35 cellular contexts compared by ENCODE assay signal in the genomic region with DNA sequence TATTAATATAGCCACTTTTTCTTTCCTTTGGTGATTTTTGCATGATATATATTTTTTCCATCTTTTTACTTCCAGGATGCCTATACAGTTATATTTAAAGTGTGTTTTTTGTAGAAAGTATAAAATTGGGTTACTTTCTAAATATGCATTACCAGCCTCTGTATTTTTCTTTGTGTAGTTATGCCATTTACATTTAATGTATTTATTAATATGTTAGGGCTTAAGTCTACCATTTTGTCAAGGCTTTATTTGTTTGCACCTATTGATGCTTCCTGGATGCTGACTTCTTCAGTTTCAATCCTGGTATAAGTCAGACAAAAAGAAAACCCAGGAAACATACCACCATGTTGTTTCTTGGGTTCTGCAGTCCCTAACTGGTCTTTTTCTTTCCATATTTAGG.
"Had no signal": no experiment of that assay in that cellular context is flagged by ENCODE, and none has a peak within 500 bp of the region (broad histone marks: within the 10 kb centered on the region; RNA-seq: fewer than 3 reads in every experiment).

No MANE protein-coding gene starts in this region.

- H3K4me3 ChIP-seq: MG63 had no signal

- H3K27me3 ChIP-seq: MG63 had no signal

- H3K36me3 ChIP-seq: MG63 had no signal

- DNase-seq: Karpas-422, Kasumi-1, MG63, MM.1S, MV-4-11, NCI-H1048, NCI-H1092, NCI-H1092 treated with DMSO at 0.1 percent for 48 hours, NCI-H1105, NCI-H1105 treated with DMSO at 0.1 percent for 48 hours, NCI-H1417, NCI-H1417 treated with DMSO at 0.1 percent for 48 hours, NCI-H1436, NCI-H1436 treated with DMSO at 0.1 percent for 48 hours, NCI-H146, NCI-H1694, NCI-H1694 treated with DMSO at 0.1 percent for 48 hours, NCI-H187, NCI-H187 treated with DMSO at 0.1 percent for 48 hours, NCI-H1930, NCI-H2029, NCI-H2029 treated with DMSO at 0.1 percent for 48 hours, NCI-H2081, NCI-H2081 treated with DMSO at 0.1 percent for 48 hours, NCI-H2107, NCI-H2171, NCI-H2171 treated with DMSO at 0.1 percent for 48 hours, NCI-H2227 treated with DMSO at 0.1 percent for 48 hours, NCI-H226, NCI-H345, NCI-H446, NCI-H446 treated with DMSO at 0.1 percent for 48 hours, NCI-H510A, NCI-H510A treated with DMSO at 0.1 percent for 48 hours, NCI-H524 had no signal
